1 cellular context compared by ENCODE assay signal in genomic region chr1:240484804-240485441, GRCh38.
TF ChIP-seq lines count a peak whose summit lies in the region.

No MANE protein-coding gene starts in this region.

TF ChIP-seq in HEK293, 187 proteins besides CTCF, POLR2A, EP300 and RAD21 (continued from another document):
- TF ChIP-seq, protein P1, sequence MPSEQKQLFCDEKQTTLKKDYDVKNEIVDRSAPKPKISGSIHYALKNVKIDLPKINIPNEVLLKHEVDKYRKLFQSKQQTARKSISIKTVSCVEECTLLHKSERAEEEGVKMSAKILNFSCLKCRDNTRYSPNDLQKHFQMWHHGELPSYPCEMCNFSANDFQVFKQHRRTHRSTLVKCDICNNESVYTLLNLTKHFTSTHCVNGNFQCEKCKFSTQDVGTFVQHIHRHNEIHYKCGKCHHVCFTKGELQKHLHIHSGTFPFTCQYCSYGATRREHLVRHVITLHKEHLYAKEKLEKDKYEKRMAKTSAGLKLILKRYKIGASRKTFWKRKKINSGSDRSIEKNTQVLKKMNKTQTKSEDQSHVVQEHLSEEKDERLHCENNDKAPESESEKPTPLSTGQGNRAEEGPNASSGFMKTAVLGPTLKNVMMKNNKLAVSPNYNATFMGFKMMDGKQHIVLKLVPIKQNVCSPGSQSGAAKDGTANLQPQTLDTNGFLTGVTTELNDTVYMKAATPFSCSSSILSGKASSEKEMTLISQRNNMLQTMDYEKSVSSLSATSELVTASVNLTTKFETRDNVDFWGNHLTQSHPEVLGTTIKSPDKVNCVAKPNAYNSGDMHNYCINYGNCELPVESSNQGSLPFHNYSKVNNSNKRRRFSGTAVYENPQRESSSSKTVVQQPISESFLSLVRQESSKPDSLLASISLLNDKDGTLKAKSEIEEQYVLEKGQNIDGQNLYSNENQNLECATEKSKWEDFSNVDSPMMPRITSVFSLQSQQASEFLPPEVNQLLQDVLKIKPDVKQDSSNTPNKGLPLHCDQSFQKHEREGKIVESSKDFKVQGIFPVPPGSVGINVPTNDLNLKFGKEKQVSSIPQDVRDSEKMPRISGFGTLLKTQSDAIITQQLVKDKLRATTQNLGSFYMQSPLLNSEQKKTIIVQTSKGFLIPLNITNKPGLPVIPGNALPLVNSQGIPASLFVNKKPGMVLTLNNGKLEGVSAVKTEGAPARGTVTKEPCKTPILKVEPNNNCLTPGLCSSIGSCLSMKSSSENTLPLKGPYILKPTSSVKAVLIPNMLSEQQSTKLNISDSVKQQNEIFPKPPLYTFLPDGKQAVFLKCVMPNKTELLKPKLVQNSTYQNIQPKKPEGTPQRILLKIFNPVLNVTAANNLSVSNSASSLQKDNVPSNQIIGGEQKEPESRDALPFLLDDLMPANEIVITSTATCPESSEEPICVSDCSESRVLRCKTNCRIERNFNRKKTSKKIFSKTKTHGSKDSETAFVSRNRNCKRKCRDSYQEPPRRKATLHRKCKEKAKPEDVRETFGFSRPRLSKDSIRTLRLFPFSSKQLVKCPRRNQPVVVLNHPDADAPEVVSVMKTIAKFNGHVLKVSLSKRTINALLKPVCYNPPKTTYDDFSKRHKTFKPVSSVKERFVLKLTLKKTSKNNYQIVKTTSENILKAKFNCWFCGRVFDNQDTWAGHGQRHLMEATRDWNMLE (tag by site-specific recombination; conservative IDR thresholded peaks at IDR 0.05; ENCODE audit: low read depth), result peak; percentile 37; the same call in 1 of the 2 replicates
- TF ChIP-seq MZF1 (tag by site-specific recombination; IDR thresholded peaks at IDR 0.05; ENCODE audit: borderline replicate concordance) (0 out of 2 replicates have a peak, but pooled peaks have one; percentile 22), ZNF132 (tag by site-specific recombination; IDR thresholded peaks at IDR 0.05; ENCODE audit: borderline replicate concordance) (no peak), ZNF658 (tag by site-specific recombination; IDR thresholded peaks at IDR 0.05) (no peak), TCF7L2 (IDR thresholded peaks at IDR 0.05; ENCODE audit: borderline replicate concordance, low read depth, low read length) (peak; percentile 43; the same call in 1 of the 2 replicates), ZNF596 (tag by site-specific recombination; IDR thresholded peaks at IDR 0.05) (peak; percentile 67; the same call in 1 of the 2 replicates), ZXDB (tag by site-specific recombination; IDR thresholded peaks at IDR 0.05) (peak; percentile 62), ZBTB1 (tag by site-specific recombination; IDR thresholded peaks at IDR 0.05) (no peak), ZNF398 (tag by site-specific recombination; IDR thresholded peaks at IDR 0.05) (peak; percentile 53), BCL11A (tag by site-specific recombination; IDR thresholded peaks at IDR 0.05; ENCODE audit: low read depth) (peak; percentile 21; the same call in 1 of the 2 replicates), ZEB2 (tag by site-specific recombination; IDR thresholded peaks at IDR 0.05) (peak; percentile 66), ZNF16 (tag by site-specific recombination; IDR thresholded peaks at IDR 0.05; ENCODE audit: low read depth) (no peak), ZBTB17 (tag by site-specific recombination; IDR thresholded peaks at IDR 0.05) (peak; percentile 66), SP3 (tag by site-specific recombination; IDR thresholded peaks at IDR 0.05) (no peak), ZSCAN23 (tag by site-specific recombination; IDR thresholded peaks at IDR 0.05) (no peak), ZNF549 (tag by site-specific recombination; IDR thresholded peaks at IDR 0.05) (peak; percentile 82), ZNF629 (tag by site-specific recombination; IDR thresholded peaks at IDR 0.05) (peak; percentile 40), ZNF391 (tag by site-specific recombination; IDR thresholded peaks at IDR 0.05; ENCODE audit: borderline replicate concordance, low read depth) (no peak), ZNF394 (tag by site-specific recombination; IDR thresholded peaks at IDR 0.05; ENCODE audit: borderline replicate concordance) (no peak), ZBTB20 (tag by site-specific recombination; IDR thresholded peaks at IDR 0.05) (0 out of 2 replicates have a peak, but pooled peaks have one; percentile 24), ZNF18 (tag by site-specific recombination; IDR thresholded peaks at IDR 0.05) (no peak), ZNF292 (tag by site-specific recombination; IDR thresholded peaks at IDR 0.05; ENCODE audit: borderline replicate concordance, low read depth) (no peak), ZNF544 (tag by site-specific recombination; IDR thresholded peaks at IDR 0.05) (no peak), FEZF1 (tag by site-specific recombination; IDR thresholded peaks at IDR 0.05) (peak; percentile 67; the same call in 1 of the 2 replicates), ZNF510 (tag by site-specific recombination; IDR thresholded peaks at IDR 0.05; ENCODE audit: insufficient replicate concordance) (peak; percentile 53), MEIS1 (CRISPR knock-in tag; IDR thresholded peaks at IDR 0.05; ENCODE audit: borderline replicate concordance) (no peak), SCRT2 (tag by site-specific recombination; IDR thresholded peaks at IDR 0.05) (peak; percentile 98), ZFP3 (tag by site-specific recombination; IDR thresholded peaks at IDR 0.05; ENCODE audit: low read depth) (no peak), KLF10 (tag by site-specific recombination; IDR thresholded peaks at IDR 0.05) (peak; percentile 34; the same call in 1 of the 2 replicates), ZNF529 (tag by site-specific recombination; IDR thresholded peaks at IDR 0.05; ENCODE audit: insufficient replicate concordance) (no peak), SCRT1 (tag by site-specific recombination; IDR thresholded peaks at IDR 0.05; ENCODE audit: borderline replicate concordance) (peak; percentile 84), ZNF133 (tag by site-specific recombination; IDR thresholded peaks at IDR 0.05) (no peak), ZFP69B (tag by site-specific recombination; IDR thresholded peaks at IDR 0.05) (peak; percentile 29; the same call in 1 of the 2 replicates), ZNF324 (tag by site-specific recombination; IDR thresholded peaks at IDR 0.05) (no peak), ZNF843 (tag by site-specific recombination; IDR thresholded peaks at IDR 0.05) (peak; percentile 81), PRDM6 (tag by site-specific recombination; IDR thresholded peaks at IDR 0.05) (peak; percentile 59), OSR2 (tag by site-specific recombination; IDR thresholded peaks at IDR 0.05) (peak; percentile 60; the same call in 1 of the 2 replicates), ZNF24 (tag by site-specific recombination; IDR thresholded peaks at IDR 0.05) (0 out of 2 replicates have a peak, but pooled peaks have one; percentile 45), ZNF433 (tag by site-specific recombination; IDR thresholded peaks at IDR 0.05; ENCODE audit: low read depth) (no peak), ZNF362 (tag by site-specific recombination; IDR thresholded peaks at IDR 0.05) (peak; percentile 73; the same call in 1 of the 2 replicates)
- TF ChIP-seq, protein P2, sequence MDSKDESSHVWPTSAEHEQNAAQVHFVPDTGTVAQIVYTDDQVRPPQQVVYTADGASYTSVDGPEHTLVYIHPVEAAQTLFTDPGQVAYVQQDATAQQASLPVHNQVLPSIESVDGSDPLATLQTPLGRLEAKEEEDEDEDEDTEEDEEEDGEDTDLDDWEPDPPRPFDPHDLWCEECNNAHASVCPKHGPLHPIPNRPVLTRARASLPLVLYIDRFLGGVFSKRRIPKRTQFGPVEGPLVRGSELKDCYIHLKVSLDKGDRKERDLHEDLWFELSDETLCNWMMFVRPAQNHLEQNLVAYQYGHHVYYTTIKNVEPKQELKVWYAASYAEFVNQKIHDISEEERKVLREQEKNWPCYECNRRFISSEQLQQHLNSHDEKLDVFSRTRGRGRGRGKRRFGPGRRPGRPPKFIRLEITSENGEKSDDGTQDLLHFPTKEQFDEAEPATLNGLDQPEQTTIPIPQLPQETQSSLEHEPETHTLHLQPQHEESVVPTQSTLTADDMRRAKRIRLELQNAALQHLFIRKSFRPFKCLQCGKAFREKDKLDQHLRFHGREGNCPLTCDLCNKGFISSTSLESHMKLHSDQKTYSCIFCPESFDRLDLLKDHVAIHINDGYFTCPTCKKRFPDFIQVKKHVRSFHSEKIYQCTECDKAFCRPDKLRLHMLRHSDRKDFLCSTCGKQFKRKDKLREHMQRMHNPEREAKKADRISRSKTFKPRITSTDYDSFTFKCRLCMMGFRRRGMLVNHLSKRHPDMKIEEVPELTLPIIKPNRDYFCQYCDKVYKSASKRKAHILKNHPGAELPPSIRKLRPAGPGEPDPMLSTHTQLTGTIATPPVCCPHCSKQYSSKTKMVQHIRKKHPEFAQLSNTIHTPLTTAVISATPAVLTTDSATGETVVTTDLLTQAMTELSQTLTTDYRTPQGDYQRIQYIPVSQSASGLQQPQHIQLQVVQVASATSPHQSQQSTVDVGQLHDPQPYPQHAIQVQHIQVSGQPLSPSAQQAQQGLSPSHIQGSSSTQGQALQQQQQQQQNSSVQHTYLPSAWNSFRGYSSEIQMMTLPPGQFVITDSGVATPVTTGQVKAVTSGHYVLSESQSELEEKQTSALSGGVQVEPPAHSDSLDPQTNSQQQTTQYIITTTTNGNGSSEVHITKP (tag by site-specific recombination; IDR thresholded peaks at IDR 0.05), result peak; percentile 74
- TF ChIP-seq, protein P3, sequence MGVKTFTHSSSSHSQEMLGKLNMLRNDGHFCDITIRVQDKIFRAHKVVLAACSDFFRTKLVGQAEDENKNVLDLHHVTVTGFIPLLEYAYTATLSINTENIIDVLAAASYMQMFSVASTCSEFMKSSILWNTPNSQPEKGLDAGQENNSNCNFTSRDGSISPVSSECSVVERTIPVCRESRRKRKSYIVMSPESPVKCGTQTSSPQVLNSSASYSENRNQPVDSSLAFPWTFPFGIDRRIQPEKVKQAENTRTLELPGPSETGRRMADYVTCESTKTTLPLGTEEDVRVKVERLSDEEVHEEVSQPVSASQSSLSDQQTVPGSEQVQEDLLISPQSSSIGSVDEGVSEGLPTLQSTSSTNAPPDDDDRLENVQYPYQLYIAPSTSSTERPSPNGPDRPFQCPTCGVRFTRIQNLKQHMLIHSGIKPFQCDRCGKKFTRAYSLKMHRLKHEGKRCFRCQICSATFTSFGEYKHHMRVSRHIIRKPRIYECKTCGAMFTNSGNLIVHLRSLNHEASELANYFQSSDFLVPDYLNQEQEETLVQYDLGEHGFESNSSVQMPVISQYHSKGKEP (tag by site-specific recombination; IDR thresholded peaks at IDR 0.05), result peak; percentile 94
